ENCODE assay signal across 19 cellular contexts in the genomic region with DNA sequence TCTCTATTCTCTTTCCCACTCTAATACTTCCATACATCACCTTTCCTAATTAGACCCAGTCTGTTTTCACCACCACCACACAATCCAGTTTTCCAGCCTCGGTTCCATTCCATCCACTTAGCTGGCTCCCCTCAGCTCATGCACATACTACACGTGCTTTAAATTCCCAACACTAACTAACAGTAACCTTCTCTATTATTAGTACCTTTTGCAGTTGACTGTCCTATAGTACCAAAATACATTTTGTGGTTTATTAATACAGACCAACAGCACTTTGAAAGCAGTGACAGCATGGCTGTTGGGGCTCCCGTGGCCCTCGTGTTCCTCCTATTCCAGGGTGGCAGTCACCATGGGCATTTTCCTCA.
DNase-seq lines count a peak whose midpoint lies in the region; ATAC-seq lines count a peak whose summit lies in the region.
"Had no signal": no experiment of that assay in that cellular context is flagged by ENCODE, and none has a peak within 500 bp of the region (broad histone marks: within the 10 kb centered on the region; RNA-seq: fewer than 3 reads in every experiment).

No MANE protein-coding gene starts in this region.

- H3K27ac Mint-ChIP-seq in activated naive CD4-positive, alpha-beta T cell treated with anti-CD3 and anti-CD28 coated beads, Interleukin-2, amount 50 U/mL, for 24 hours, result peak overlapping the region; percentile 5
- H3K27ac Mint-ChIP-seq in activated naive CD4-positive, alpha-beta T cell treated with anti-CD3 and anti-CD28 coated beads, Interleukin-2, amount 10 ng/mL, durations not matched to agents 7 days and 5 days, result no peak overlapping the region
- H3K27ac Mint-ChIP-seq in activated T-helper 17 cell treated with anti-CD3 and anti-CD28 coated beads, Interleukin-2, amount 50 U/mL, for 72 hours, result peak overlapping the region; percentile 74
- peak overlapping the region; percentile 5 for H3K27ac Mint-ChIP-seq in stimulated activated memory B cell treated with anti-CD40 and anti-IgM and Interleukin-4, amounts not matched to agents 10 μg/mL and 1 μg/mL and 100 μg/mL, for 72 hours

- no peaks in the 10 kb centered on the region for H3K27me3 Mint-ChIP-seq in activated naive CD4-positive, alpha-beta T cell treated with anti-CD3 and anti-CD28 coated beads, Interleukin-2, amount 50 U/mL, for 24 hours
- no peaks in the 10 kb centered on the region for H3K27me3 Mint-ChIP-seq in activated naive CD4-positive, alpha-beta T cell treated with anti-CD3 and anti-CD28 coated beads, Interleukin-2, amount 10 ng/mL, durations not matched to agents 7 days and 5 days
- H3K27me3 Mint-ChIP-seq in activated T-helper 17 cell treated with anti-CD3 and anti-CD28 coated beads, Interleukin-2, amount 50 U/mL, for 72 hours, result no peaks in the 10 kb centered on the region
- H3K27me3 Mint-ChIP-seq in stimulated activated memory B cell treated with anti-CD40 and anti-IgM and Interleukin-4, amounts not matched to agents 10 μg/mL and 1 μg/mL and 100 μg/mL, for 72 hours, result no peaks in the 10 kb centered on the region
- H3K27me3 Mint-ChIP-seq: CD4-positive, alpha-beta memory T cell had no signal

- no peak for ATAC-seq in activated T-helper 17 cell treated with anti-CD3 and anti-CD28 coated beads, Interleukin-2, amount 50 U/mL, for 72 hours (replicated peaks)
- peak; percentile 46 to 49 for ATAC-seq in right cardiac atrium
- ATAC-seq in stimulated activated memory B cell treated with anti-CD40 and anti-IgM and Interleukin-4, amounts not matched to agents 10 μg/mL and 1 μg/mL and 100 μg/mL, for 72 hours, result no peak
- ATAC-seq: Panc1 had no signal

- no peak for DNase-seq in activated naive CD4-positive, alpha-beta T cell treated with anti-CD3 and anti-CD28 coated beads, Interleukin-2, amount 10 ng/mL, durations not matched to agents 7 days and 5 days
- DNase-seq in right cardiac atrium (no peak), NCI-H146 treated with DMSO at 0.1 percent for 48 hours (lab: John Stamatoyannopoulos, UW; ENCODE audit: unreplicated experiment) (no peak), NCI-H2171 (lab: John Stamatoyannopoulos, UW) (no peak), NCI-H2029 (lab: John Stamatoyannopoulos, UW) (no peak)
- DNase-seq: CD4-positive, alpha-beta memory T cell; DMS153; GDM1; GM23248; NCI-H1105; NCI-H1694 treated with DMSO at 0.1 percent for 48 hours; NCI-H2107; NCI-H2227 treated with DMSO at 0.1 percent for 48 hours; NCI-H526 had no signal

- no peak overlapping the region for H3K4me3 ChIP-seq in right cardiac atrium (ENCODE audit: low read length)
- H3K4me3 ChIP-seq: GM23248, HAP-1 had no signal

- CTCF ChIA-PET in activated naive CD4-positive, alpha-beta T cell treated with anti-CD3 and anti-CD28 coated beads, Interleukin-2, amount 10 ng/mL, durations not matched to agents 7 days and 5 days (lab: Charles Lee), result no interaction called here

- peak overlapping the region; percentile 63 for H3K27ac ChIP-seq in right cardiac atrium (ENCODE audit: low read length)
- H3K27ac ChIP-seq: GM23248 had no signal

- peaks cover 22% of the 10 kb centered on the region for H3K36me3 Mint-ChIP-seq in activated naive CD4-positive, alpha-beta T cell treated with anti-CD3 and anti-CD28 coated beads, Interleukin-2, amount 50 U/mL, for 24 hours
- peaks cover 55% of the 10 kb centered on the region for H3K36me3 Mint-ChIP-seq in activated naive CD4-positive, alpha-beta T cell treated with anti-CD3 and anti-CD28 coated beads, Interleukin-2, amount 10 ng/mL, durations not matched to agents 7 days and 5 days
- peaks cover 92% of the 10 kb centered on the region for H3K36me3 Mint-ChIP-seq in activated T-helper 17 cell treated with anti-CD3 and anti-CD28 coated beads, Interleukin-2, amount 50 U/mL, for 72 hours (ENCODE audit: low read depth)
- peaks cover 71% of the 10 kb centered on the region for H3K36me3 Mint-ChIP-seq in stimulated activated memory B cell treated with anti-CD40 and anti-IgM and Interleukin-4, amounts not matched to agents 10 μg/mL and 1 μg/mL and 100 μg/mL, for 72 hours

- H3K27me3 ChIP-seq in right cardiac atrium (ENCODE audit: control insufficient read depth, insufficient read depth), result no peaks in the 10 kb centered on the region

- no peak overlapping the region for H3K4me3 Mint-ChIP-seq in activated naive CD4-positive, alpha-beta T cell treated with anti-CD3 and anti-CD28 coated beads, Interleukin-2, amount 50 U/mL, for 24 hours
- no peak overlapping the region for H3K4me3 Mint-ChIP-seq in activated naive CD4-positive, alpha-beta T cell treated with anti-CD3 and anti-CD28 coated beads, Interleukin-2, amount 10 ng/mL, durations not matched to agents 7 days and 5 days
- H3K4me3 Mint-ChIP-seq in activated T-helper 17 cell treated with anti-CD3 and anti-CD28 coated beads, Interleukin-2, amount 50 U/mL, for 72 hours, result no peak overlapping the region
- H3K4me3 Mint-ChIP-seq in stimulated activated memory B cell treated with anti-CD40 and anti-IgM and Interleukin-4, amounts not matched to agents 10 μg/mL and 1 μg/mL and 100 μg/mL, for 72 hours, result no peak overlapping the region
- H3K4me3 Mint-ChIP-seq: CD4-positive, alpha-beta memory T cell had no signal

- H3K9me3 Mint-ChIP-seq in activated naive CD4-positive, alpha-beta T cell treated with anti-CD3 and anti-CD28 coated beads, Interleukin-2, amount 50 U/mL, for 24 hours, result no peaks in the 10 kb centered on the region
- no peaks in the 10 kb centered on the region for H3K9me3 Mint-ChIP-seq in activated naive CD4-positive, alpha-beta T cell treated with anti-CD3 and anti-CD28 coated beads, Interleukin-2, amount 10 ng/mL, durations not matched to agents 7 days and 5 days
- no peaks in the 10 kb centered on the region for H3K9me3 Mint-ChIP-seq in activated T-helper 17 cell treated with anti-CD3 and anti-CD28 coated beads, Interleukin-2, amount 50 U/mL, for 72 hours
- H3K9me3 Mint-ChIP-seq in stimulated activated memory B cell treated with anti-CD40 and anti-IgM and Interleukin-4, amounts not matched to agents 10 μg/mL and 1 μg/mL and 100 μg/mL, for 72 hours, result no peaks in the 10 kb centered on the region
- H3K9me3 Mint-ChIP-seq: CD4-positive, alpha-beta memory T cell had no signal

- H3K4me1 Mint-ChIP-seq in activated naive CD4-positive, alpha-beta T cell treated with anti-CD3 and anti-CD28 coated beads, Interleukin-2, amount 50 U/mL, for 24 hours, result peaks cover 34% of the 10 kb centered on the region
- peaks cover 6% of the 10 kb centered on the region for H3K4me1 Mint-ChIP-seq in activated naive CD4-positive, alpha-beta T cell treated with anti-CD3 and anti-CD28 coated beads, Interleukin-2, amount 10 ng/mL, durations not matched to agents 7 days and 5 days
- peaks cover 17% of the 10 kb centered on the region for H3K4me1 Mint-ChIP-seq in activated T-helper 17 cell treated with anti-CD3 and anti-CD28 coated beads, Interleukin-2, amount 50 U/mL, for 72 hours
- peaks cover 38% of the 10 kb centered on the region for H3K4me1 Mint-ChIP-seq in stimulated activated memory B cell treated with anti-CD40 and anti-IgM and Interleukin-4, amounts not matched to agents 10 μg/mL and 1 μg/mL and 100 μg/mL, for 72 hours

- H3K4me1 ChIP-seq in right cardiac atrium (ENCODE audit: control insufficient read depth, insufficient read depth, low read length), result peaks cover 8% of the 10 kb centered on the region
- H3K4me1 ChIP-seq: HAP-1 had no signal

- whole genome bisulfite sequencing in right cardiac atrium, result 75% methylated on average over 4 of the region's 4 CpGs

- intact Hi-C loops in right cardiac atrium (cut with DNase I), result no loop called here

- no peaks in the 10 kb centered on the region for H3K9me3 ChIP-seq in right cardiac atrium (ENCODE audit: control insufficient read depth, low read length)
- H3K9me3 ChIP-seq: HAP-1 had no signal

Comparison
In these comparisons a context has a peak if more than half of its experiments do, and no peak if none do; other contexts are left out.
1. ATAC-seq: peak in right cardiac atrium (2 of 2); none in activated T-helper 17 cell treated with anti-CD3 and anti-CD28 coated beads, Interleukin-2, amount 50 U/mL, for 72 hours (single experiment) and stimulated activated memory B cell treated with anti-CD40 and anti-IgM and Interleukin-4, amounts not matched to agents 10 μg/mL and 1 μg/mL and 100 μg/mL, for 72 hours (single experiment).